22 cellular contexts compared by ENCODE assay signal in genomic region chr5:91850031-91850430, GRCh38.
A peak's percentile ranks its signal among the peaks of the same experiment; 100 is the strongest.
DNase-seq lines count a peak whose midpoint lies in the region; ATAC-seq and TF ChIP-seq lines count a peak whose summit lies in the region.
"Had no signal": no experiment of that assay in that cellular context is flagged by ENCODE, and none has a peak within 500 bp of the region (broad histone marks: within the 10 kb centered on the region; RNA-seq: fewer than 3 reads in every experiment).

No MANE protein-coding gene starts in this region.

- ATAC-seq in IMR-90 (ENCODE audit: low read depth) (no peak), HG03432 (IDR thresholded peaks at IDR 0.05; ENCODE audit: unreplicated experiment) (no peak), HG03039 (IDR thresholded peaks at IDR 0.05; ENCODE audit: unreplicated experiment) (no peak), GM18873 (IDR thresholded peaks at IDR 0.05; ENCODE audit: low FRiP score, unreplicated experiment) (no peak), GM19351 (IDR thresholded peaks at IDR 0.05; ENCODE audit: unreplicated experiment) (no peak)
- ATAC-seq: activated CD4-positive, CD25-positive, alpha-beta regulatory T cell treated with anti-CD3 and anti-CD28 coated beads, Interleukin-2, amount 50 U/mL, for 24 hours; activated naive CD4-positive, alpha-beta T cell treated with anti-CD3 and anti-CD28 coated beads, Interleukin-2, amount 50 U/mL, for 72 hours; gastroesophageal sphincter; natural killer cell had no signal

- intact Hi-C loops in IMR-90 (cut with micrococcal nuclease) = no loop called here

- H2AK9ac ChIP-seq in IMR-90 (replicated peaks; ENCODE audit: low read depth, low read length, poor library complexity) = no peak overlapping the region

- H3K27me3 ChIP-seq in ACC112 (ENCODE audit: insufficient read depth, low read length) (no peaks in the 10 kb centered on the region), IMR-90 (ENCODE audit: control insufficient read depth, insufficient read depth, low read length) (no peaks in the 10 kb centered on the region), brain microvascular endothelial cell (replicated peaks) (no peaks in the 10 kb centered on the region), mesendoderm (ENCODE audit: insufficient read depth, low read length, poor library complexity) (no peaks in the 10 kb centered on the region)
- H3K27me3 ChIP-seq: breast epithelium, gastroesophageal sphincter, MG63 had no signal

- H4K8ac ChIP-seq in IMR-90 (ENCODE audit: low read depth in 2 of 2, low read length in 2 of 2) = no peak overlapping the region
- H4K8ac ChIP-seq in mesendoderm (ENCODE audit: low read depth, low read length) = no peak overlapping the region

- no peak overlapping the region for H2AK5ac ChIP-seq in IMR-90 (ENCODE audit: low read depth, low read length)
- H2AK5ac ChIP-seq in mesendoderm (ENCODE audit: low read length) = no peak overlapping the region

- no CpG with 5 or more reads among the region's 2 CpGs for WGBS in IMR-90 (ENCODE audit: extremely low coverage in 2 of 2, insufficient read length in 1 of 2), 2 experiments
- WGBS in mesendoderm (ENCODE audit: extremely low coverage, insufficient coverage, low lambda C conversion rate) = no CpG with 5 or more reads among the region's 2 CpGs

- no peaks in the 10 kb centered on the region for H3K9me1 ChIP-seq in IMR-90 (ENCODE audit: insufficient read depth, low read length)

- BruUV-seq in IMR-90 (replicated peaks; lab: Mats Ljungman, UMichigan) = no TSS peak

- H3K4me2 ChIP-seq in IMR-90 (ENCODE audit: low read depth, low read length) (no peak overlapping the region), mesendoderm (ENCODE audit: low read length) (no peak overlapping the region)

- H3K9ac ChIP-seq in IMR-90 (ENCODE audit: low read depth, low read length) (no peak overlapping the region), mesendoderm (ENCODE audit: low read length) (no peak overlapping the region)

- H2AFZ ChIP-seq in ACC112 (ENCODE audit: low read length, unreplicated experiment) = no peak overlapping the region
- H2AFZ ChIP-seq in IMR-90 (replicated peaks; ENCODE audit: low read length, poor library complexity) = no peak overlapping the region

- H3K56ac ChIP-seq in IMR-90 (ENCODE audit: extremely low read depth, insufficient read depth, low read length) = no peak overlapping the region
- no peak overlapping the region for H3K56ac ChIP-seq in mesendoderm (ENCODE audit: low read length)

- H4K20me1 ChIP-seq in IMR-90 (ENCODE audit: insufficient read depth, low read length) = no peaks in the 10 kb centered on the region

- TF ChIP-seq RAD21 in IMR-90 (IDR thresholded peaks at IDR 0.05; ENCODE audit: low read length) = no peak

- H3K9me3 ChIP-seq in IMR-90 (ENCODE audit: control insufficient read depth, insufficient read depth, low read length) = no peaks in the 10 kb centered on the region
- H3K9me3 ChIP-seq: breast epithelium, gastroesophageal sphincter, MG63 had no signal

- H3K14ac ChIP-seq in IMR-90 (replicated peaks; ENCODE audit: low read depth, low read length) = no peak overlapping the region

- CTCF ChIA-PET in IMR-90 (lab: Yijun Ruan, JAX) = no interaction called here

- peak overlapping the region; percentile 25; the same call in 1 of the 2 replicates for H3K4me3 ChIP-seq in ACC112 (ENCODE audit: low read depth, low read length)
- H3K4me3 ChIP-seq in IMR-90 (ENCODE audit: insufficient read depth, low read depth, low read length) = no peak overlapping the region
- H3K4me3 ChIP-seq in brain microvascular endothelial cell (ENCODE audit: low read depth, low read length) = no peak overlapping the region
- H3K4me3 ChIP-seq in mesendoderm (ENCODE audit: low read length) = no peak overlapping the region
- H3K4me3 ChIP-seq: breast epithelium, gastroesophageal sphincter, MG63 had no signal

- H3K18ac ChIP-seq in IMR-90 (ENCODE audit: low read depth, low read length) (no peak overlapping the region), mesendoderm (ENCODE audit: low read length) (no peak overlapping the region)

- DNase-seq in IMR-90 (peak; percentile 3), brain microvascular endothelial cell (peak; percentile 21), mesendoderm (peak; percentile 31)
- DNase-seq: activated CD8-positive, alpha-beta memory T cell treated with anti-CD3 and anti-CD28 coated beads for 24 hours; dermis blood vessel endothelial cell; DMS53; MG63; natural killer cell; NCI-H146; NCI-H774; stimulated activated CD4-positive, alpha-beta T cell treated with anti-CD3 and anti-CD28 coated beads, Interleukin-4, amount 100 ng/mL, for 4 hours; T-helper 9 cell had no signal

- no peak overlapping the region for H2BK5ac ChIP-seq in IMR-90 (ENCODE audit: low read depth, low read length, poor library complexity, severe bottlenecking)
- no peak overlapping the region for H2BK5ac ChIP-seq in mesendoderm (ENCODE audit: low read length)

- H3K79me1 ChIP-seq in IMR-90 (ENCODE audit: low read depth in 1 of 2, low read length in 2 of 2) (no peaks in the 10 kb centered on the region), mesendoderm (ENCODE audit: low read length) (no peaks in the 10 kb centered on the region)

- H2BK15ac ChIP-seq in IMR-90 (ENCODE audit: low read depth, low read length) = no peak overlapping the region
- no peak overlapping the region for H2BK15ac ChIP-seq in mesendoderm (replicated peaks; ENCODE audit: low read depth)

- dilution Hi-C loops in IMR-90 (cut with HindIII; ENCODE audit: low sequenced_read_pairs, unreplicated experiment) = no loop called here

- no peak for TF ChIP-seq CTCF in IMR-90 (conservative IDR thresholded peaks at IDR 0.05; ENCODE audit: low read depth, low read length)
- no peak for TF ChIP-seq CTCF in brain microvascular endothelial cell (IDR thresholded peaks at IDR 0.05; ENCODE audit: low read depth, low read length, missing control alignments)

- H3K27ac ChIP-seq in ACC112 (ENCODE audit: low read depth, low read length) = peak overlapping the region; percentile 51
- H3K27ac ChIP-seq in IMR-90 (ENCODE audit: insufficient read depth, low read length) = no peak overlapping the region
- peak overlapping the region; percentile 58 for H3K27ac ChIP-seq in brain microvascular endothelial cell
- no peak overlapping the region for H3K27ac ChIP-seq in mesendoderm (ENCODE audit: low read depth, low read length)
- H3K27ac ChIP-seq: breast epithelium, epithelial cell of prostate, gastroesophageal sphincter had no signal

- TF ChIP-seq POLR2A in IMR-90 (IDR thresholded peaks at IDR 0.05; ENCODE audit: low read depth, low read length) = no peak

- H3K4me1 ChIP-seq in ACC112 (ENCODE audit: control insufficient read depth, insufficient read depth, low read length, unreplicated experiment) (peaks cover 35% of the 10 kb centered on the region), IMR-90 (ENCODE audit: control insufficient read depth, insufficient read depth, low read length) (no peaks in the 10 kb centered on the region), mesendoderm (ENCODE audit: control insufficient read depth, low read depth, low read length) (no peaks in the 10 kb centered on the region)
- H3K4me1 ChIP-seq: breast epithelium, gastroesophageal sphincter had no signal

- in situ Hi-C loops in IMR-90 (cut with MboI; ENCODE audit: low sequenced_read_pairs) (no loop called here), brain microvascular endothelial cell (cut with HindIII; ENCODE audit: low pct_ligation_motif_present, low sequenced_read_pairs) (no loop called here)

- no peak overlapping the region for H4K5ac ChIP-seq in IMR-90 (ENCODE audit: low read depth, low read length)
- H4K5ac ChIP-seq in mesendoderm (ENCODE audit: low read length) = no peak overlapping the region

- no peak overlapping the region for H3K23ac ChIP-seq in IMR-90 (ENCODE audit: low read depth, low read length)
- no peak overlapping the region for H3K23ac ChIP-seq in mesendoderm (ENCODE audit: low read length)

- no peak overlapping the region for H3K4ac ChIP-seq in IMR-90 (ENCODE audit: low read depth, low read length)
- H3K4ac ChIP-seq in mesendoderm (ENCODE audit: low read depth, low read length) = no peak overlapping the region

- POLR2A ChIA-PET in IMR-90 (lab: Charles Lee; ENCODE audit: unreplicated experiment) = no interaction called here

- H4K91ac ChIP-seq in IMR-90 (ENCODE audit: insufficient read depth, low read depth, low read length) = no peak overlapping the region

- H2BK20ac ChIP-seq in IMR-90 (ENCODE audit: low read depth, low read length) = no peak overlapping the region

- H3K36me3 ChIP-seq in ACC112 (ENCODE audit: insufficient read depth, low read length) = no peaks in the 10 kb centered on the region
- H3K36me3 ChIP-seq in IMR-90 (ENCODE audit: control insufficient read depth, insufficient read depth, low read length) = no peaks in the 10 kb centered on the region
- H3K36me3 ChIP-seq in brain microvascular endothelial cell (replicated peaks) = no peaks in the 10 kb centered on the region
- no peaks in the 10 kb centered on the region for H3K36me3 ChIP-seq in mesendoderm (ENCODE audit: control insufficient read depth, insufficient read depth, low read length)
- H3K36me3 ChIP-seq: breast epithelium, gastroesophageal sphincter, MG63 had no signal

- H2BK120ac ChIP-seq in IMR-90 (ENCODE audit: low read depth, low read length) (no peak overlapping the region), mesendoderm (ENCODE audit: low read depth, low read length) (no peak overlapping the region)

- no peaks in the 10 kb centered on the region for H3K79me2 ChIP-seq in ACC112 (ENCODE audit: control insufficient read depth, insufficient read depth, low read length, unreplicated experiment)
- no peaks in the 10 kb centered on the region for H3K79me2 ChIP-seq in mesendoderm (ENCODE audit: control insufficient read depth, insufficient read depth, low read length)

TF ChIP-seq in IMR-90, 13 proteins besides CTCF, POLR2A, EP300 and RAD21:
- no peak for TF ChIP-seq MXI1 (IDR thresholded peaks at IDR 0.05; ENCODE audit: borderline replicate concordance, low read depth, low read length)
- TF ChIP-seq CHD1 (IDR thresholded peaks at IDR 0.05; ENCODE audit: low read depth, low read length) = no peak
- TF ChIP-seq BHLHE40 (IDR thresholded peaks at IDR 0.05; ENCODE audit: low read depth, low read length) = no peak
- no peak for TF ChIP-seq FOS (IDR thresholded peaks at IDR 0.05; ENCODE audit: low read depth, low read length)

Comparison
In these comparisons a context has a peak if more than half of its experiments do, and no peak if none do; other contexts are left out.
1. H3K27ac ChIP-seq: peak in ACC112 (single experiment) and brain microvascular endothelial cell (single experiment); none in IMR-90 (single experiment) and mesendoderm (single experiment).
2. Peak in every context shown above with its lines, with median percentiles within 50 percentile points of each other: DNase-seq.